ENCODE assay signal across 1 cellular context in the genomic region with DNA sequence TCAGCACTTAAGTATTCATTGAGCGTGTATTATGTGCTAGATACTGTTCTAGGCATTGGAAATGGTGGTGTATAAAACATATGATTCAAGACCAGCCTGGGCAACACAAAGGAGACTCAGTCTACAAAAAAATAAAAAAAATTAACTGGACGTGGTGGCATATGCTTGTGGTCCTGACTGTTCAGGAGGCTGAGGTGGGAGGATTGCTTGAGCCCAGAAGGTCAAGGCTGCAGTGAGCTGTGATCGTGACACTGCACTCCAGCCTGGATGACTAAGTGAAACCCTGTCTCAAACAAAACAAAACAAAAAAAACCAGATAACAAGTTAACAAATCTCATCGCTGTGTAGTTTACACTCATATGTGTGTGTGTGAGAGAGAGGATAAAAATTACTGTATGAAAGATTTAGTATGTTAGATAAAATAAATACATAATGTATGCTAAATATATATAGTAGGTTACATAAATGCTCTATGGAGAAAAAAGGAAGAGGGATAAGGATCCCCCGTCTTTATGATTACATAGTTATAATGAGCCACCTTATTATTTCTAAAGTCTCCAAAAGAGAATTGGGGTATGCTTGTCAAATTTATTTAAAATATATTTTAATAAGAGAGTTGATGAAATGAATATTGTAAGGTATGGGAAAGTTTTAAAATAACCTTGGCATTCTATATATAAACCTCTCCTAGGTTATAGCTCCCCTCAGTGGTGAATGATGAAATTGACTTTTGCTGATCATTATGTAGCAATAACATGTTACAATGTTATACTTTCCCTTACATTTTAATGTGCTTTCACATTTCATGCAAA.
A peak's percentile ranks its signal among the peaks of the same experiment; 100 is the strongest.
TF ChIP-seq lines count a peak whose summit lies in the region.

No MANE protein-coding gene starts in this region.

TF ChIP-seq in HepG2, 621 proteins besides CTCF, POLR2A, EP300 and RAD21 (continued from another document and continues in another):
- TF ChIP-seq MEIS1 (CRISPR knock-in tag; IDR thresholded peaks at IDR 0.05; ENCODE audit: borderline replicate concordance), result no peak
- no peak for TF ChIP-seq MLLT10 (CRISPR knock-in tag; IDR thresholded peaks at IDR 0.05)
- TF ChIP-seq FOXK2 (IDR thresholded peaks at IDR 0.05), result no peak
- TF ChIP-seq MIXL1 (CRISPR knock-in tag; IDR thresholded peaks at IDR 0.05), result no peak
- no peak for TF ChIP-seq ZNF839 (CRISPR knock-in tag; IDR thresholded peaks at IDR 0.05; ENCODE audit: borderline replicate concordance)
- peak; percentile 77; the same call in 1 of the 2 replicates for TF ChIP-seq ZBTB3 (CRISPR knock-in tag; IDR thresholded peaks at IDR 0.05; ENCODE audit: borderline replicate concordance, low read depth)
- TF ChIP-seq NFYB (CRISPR knock-in tag; IDR thresholded peaks at IDR 0.05), result peak; percentile 8; the same call in 1 of the 2 replicates
- TF ChIP-seq NCOA2 (CRISPR knock-in tag; IDR thresholded peaks at IDR 0.05), result peak; percentile 65; the same call in 1 of the 2 replicates
- TF ChIP-seq RXRB (CRISPR knock-in tag; IDR thresholded peaks at IDR 0.05; ENCODE audit: borderline replicate concordance), result peak; percentile 71
- no peak for TF ChIP-seq KLF6 (CRISPR knock-in tag; IDR thresholded peaks at IDR 0.05)
- no peak for TF ChIP-seq NPAS2 (CRISPR knock-in tag; IDR thresholded peaks at IDR 0.05; ENCODE audit: borderline replicate concordance)
- TF ChIP-seq, protein P1, sequence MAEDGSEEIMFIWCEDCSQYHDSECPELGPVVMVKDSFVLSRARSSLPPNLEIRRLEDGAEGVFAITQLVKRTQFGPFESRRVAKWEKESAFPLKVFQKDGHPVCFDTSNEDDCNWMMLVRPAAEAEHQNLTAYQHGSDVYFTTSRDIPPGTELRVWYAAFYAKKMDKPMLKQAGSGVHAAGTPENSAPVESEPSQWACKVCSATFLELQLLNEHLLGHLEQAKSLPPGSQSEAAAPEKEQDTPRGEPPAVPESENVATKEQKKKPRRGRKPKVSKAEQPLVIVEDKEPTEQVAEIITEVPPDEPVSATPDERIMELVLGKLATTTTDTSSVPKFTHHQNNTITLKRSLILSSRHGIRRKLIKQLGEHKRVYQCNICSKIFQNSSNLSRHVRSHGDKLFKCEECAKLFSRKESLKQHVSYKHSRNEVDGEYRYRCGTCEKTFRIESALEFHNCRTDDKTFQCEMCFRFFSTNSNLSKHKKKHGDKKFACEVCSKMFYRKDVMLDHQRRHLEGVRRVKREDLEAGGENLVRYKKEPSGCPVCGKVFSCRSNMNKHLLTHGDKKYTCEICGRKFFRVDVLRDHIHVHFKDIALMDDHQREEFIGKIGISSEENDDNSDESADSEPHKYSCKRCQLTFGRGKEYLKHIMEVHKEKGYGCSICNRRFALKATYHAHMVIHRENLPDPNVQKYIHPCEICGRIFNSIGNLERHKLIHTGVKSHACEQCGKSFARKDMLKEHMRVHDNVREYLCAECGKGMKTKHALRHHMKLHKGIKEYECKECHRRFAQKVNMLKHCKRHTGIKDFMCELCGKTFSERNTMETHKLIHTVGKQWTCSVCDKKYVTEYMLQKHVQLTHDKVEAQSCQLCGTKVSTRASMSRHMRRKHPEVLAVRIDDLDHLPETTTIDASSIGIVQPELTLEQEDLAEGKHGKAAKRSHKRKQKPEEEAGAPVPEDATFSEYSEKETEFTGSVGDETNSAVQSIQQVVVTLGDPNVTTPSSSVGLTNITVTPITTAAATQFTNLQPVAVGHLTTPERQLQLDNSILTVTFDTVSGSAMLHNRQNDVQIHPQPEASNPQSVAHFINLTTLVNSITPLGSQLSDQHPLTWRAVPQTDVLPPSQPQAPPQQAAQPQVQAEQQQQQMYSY (CRISPR knock-in tag; IDR thresholded peaks at IDR 0.05), result no peak
- TF ChIP-seq, protein P2, sequence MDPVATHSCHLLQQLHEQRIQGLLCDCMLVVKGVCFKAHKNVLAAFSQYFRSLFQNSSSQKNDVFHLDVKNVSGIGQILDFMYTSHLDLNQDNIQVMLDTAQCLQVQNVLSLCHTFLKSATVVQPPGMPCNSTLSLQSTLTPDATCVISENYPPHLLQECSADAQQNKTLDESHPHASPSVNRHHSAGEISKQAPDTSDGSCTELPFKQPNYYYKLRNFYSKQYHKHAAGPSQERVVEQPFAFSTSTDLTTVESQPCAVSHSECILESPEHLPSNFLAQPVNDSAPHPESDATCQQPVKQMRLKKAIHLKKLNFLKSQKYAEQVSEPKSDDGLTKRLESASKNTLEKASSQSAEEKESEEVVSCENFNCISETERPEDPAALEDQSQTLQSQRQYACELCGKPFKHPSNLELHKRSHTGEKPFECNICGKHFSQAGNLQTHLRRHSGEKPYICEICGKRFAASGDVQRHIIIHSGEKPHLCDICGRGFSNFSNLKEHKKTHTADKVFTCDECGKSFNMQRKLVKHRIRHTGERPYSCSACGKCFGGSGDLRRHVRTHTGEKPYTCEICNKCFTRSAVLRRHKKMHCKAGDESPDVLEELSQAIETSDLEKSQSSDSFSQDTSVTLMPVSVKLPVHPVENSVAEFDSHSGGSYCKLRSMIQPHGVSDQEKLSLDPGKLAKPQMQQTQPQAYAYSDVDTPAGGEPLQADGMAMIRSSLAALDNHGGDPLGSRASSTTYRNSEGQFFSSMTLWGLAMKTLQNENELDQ (CRISPR knock-in tag; IDR thresholded peaks at IDR 0.05; ENCODE audit: borderline replicate concordance), result no peak
- TF ChIP-seq ZKSCAN8 (CRISPR knock-in tag; IDR thresholded peaks at IDR 0.05; ENCODE audit: borderline replicate concordance), result peak; percentile 63
- no peak for TF ChIP-seq NRL (CRISPR knock-in tag; IDR thresholded peaks at IDR 0.05; ENCODE audit: borderline replicate concordance)
- TF ChIP-seq PAX8 (CRISPR knock-in tag; IDR thresholded peaks at IDR 0.05; ENCODE audit: borderline replicate concordance), result no peak
- TF ChIP-seq, protein P3, sequence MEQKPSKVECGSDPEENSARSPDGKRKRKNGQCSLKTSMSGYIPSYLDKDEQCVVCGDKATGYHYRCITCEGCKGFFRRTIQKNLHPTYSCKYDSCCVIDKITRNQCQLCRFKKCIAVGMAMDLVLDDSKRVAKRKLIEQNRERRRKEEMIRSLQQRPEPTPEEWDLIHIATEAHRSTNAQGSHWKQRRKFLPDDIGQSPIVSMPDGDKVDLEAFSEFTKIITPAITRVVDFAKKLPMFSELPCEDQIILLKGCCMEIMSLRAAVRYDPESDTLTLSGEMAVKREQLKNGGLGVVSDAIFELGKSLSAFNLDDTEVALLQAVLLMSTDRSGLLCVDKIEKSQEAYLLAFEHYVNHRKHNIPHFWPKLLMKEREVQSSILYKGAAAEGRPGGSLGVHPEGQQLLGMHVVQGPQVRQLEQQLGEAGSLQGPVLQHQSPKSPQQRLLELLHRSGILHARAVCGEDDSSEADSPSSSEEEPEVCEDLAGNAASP (CRISPR knock-in tag; IDR thresholded peaks at IDR 0.05; ENCODE audit: borderline replicate concordance), result peak; percentile 80; the same call in 1 of the 2 replicates
- no peak for TF ChIP-seq ZNF34 (CRISPR knock-in tag; IDR thresholded peaks at IDR 0.05; ENCODE audit: borderline replicate concordance)
- TF ChIP-seq CBFB (CRISPR knock-in tag; IDR thresholded peaks at IDR 0.05), result no peak
- TF ChIP-seq SIN3B (IDR thresholded peaks at IDR 0.05; ENCODE audit: low read length), result no peak
- TF ChIP-seq, protein P4, sequence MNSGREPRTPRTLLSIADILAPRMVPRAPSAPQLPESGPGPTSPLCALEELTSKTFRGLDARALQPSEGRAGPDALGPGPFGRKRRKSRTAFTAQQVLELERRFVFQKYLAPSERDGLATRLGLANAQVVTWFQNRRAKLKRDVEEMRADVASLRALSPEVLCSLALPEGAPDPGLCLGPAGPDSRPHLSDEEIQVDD (CRISPR knock-in tag; IDR thresholded peaks at IDR 0.05; ENCODE audit: borderline replicate concordance), result no peak
- TF ChIP-seq ZNF225 (CRISPR knock-in tag; IDR thresholded peaks at IDR 0.05), result no peak
- no peak for TF ChIP-seq ZSCAN21 (CRISPR knock-in tag; IDR thresholded peaks at IDR 0.05; ENCODE audit: borderline replicate concordance)
- TF ChIP-seq KDM1A (CRISPR knock-in tag; IDR thresholded peaks at IDR 0.05), result peak; percentile 94
- TF ChIP-seq CHD4 (IDR thresholded peaks at IDR 0.05; ENCODE audit: borderline replicate concordance, low read length), result peak; percentile 85; the same call in 1 of the 2 replicates
- peak; percentile 76 for TF ChIP-seq TBL1XR1 (IDR thresholded peaks at IDR 0.05; ENCODE audit: borderline replicate concordance, low read length, partially characterized antibody)
- peak; percentile 49 to 84 for TF ChIP-seq MAFK (conservative IDR thresholded peaks at IDR 0.05 in 1 of 2, IDR thresholded peaks at IDR 0.05 in 1 of 2; ENCODE audit: low read length in 2 of 2)
- no peak for TF ChIP-seq TBX3 (IDR thresholded peaks at IDR 0.05; ENCODE audit: borderline replicate concordance)
- TF ChIP-seq, protein P5, sequence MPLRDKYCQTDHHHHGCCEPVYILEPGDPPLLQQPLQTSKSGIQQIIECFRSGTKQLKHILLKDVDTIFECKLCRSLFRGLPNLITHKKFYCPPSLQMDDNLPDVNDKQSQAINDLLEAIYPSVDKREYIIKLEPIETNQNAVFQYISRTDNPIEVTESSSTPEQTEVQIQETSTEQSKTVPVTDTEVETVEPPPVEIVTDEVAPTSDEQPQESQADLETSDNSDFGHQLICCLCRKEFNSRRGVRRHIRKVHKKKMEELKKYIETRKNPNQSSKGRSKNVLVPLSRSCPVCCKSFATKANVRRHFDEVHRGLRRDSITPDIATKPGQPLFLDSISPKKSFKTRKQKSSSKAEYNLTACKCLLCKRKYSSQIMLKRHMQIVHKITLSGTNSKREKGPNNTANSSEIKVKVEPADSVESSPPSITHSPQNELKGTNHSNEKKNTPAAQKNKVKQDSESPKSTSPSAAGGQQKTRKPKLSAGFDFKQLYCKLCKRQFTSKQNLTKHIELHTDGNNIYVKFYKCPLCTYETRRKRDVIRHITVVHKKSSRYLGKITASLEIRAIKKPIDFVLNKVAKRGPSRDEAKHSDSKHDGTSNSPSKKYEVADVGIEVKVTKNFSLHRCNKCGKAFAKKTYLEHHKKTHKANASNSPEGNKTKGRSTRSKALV (CRISPR knock-in tag; IDR thresholded peaks at IDR 0.05), result 0 out of 2 replicates have a peak, but pooled peaks have one; percentile 15
- no peak for TF ChIP-seq ZNF720 (CRISPR knock-in tag; IDR thresholded peaks at IDR 0.05)
- TF ChIP-seq, protein P6, sequence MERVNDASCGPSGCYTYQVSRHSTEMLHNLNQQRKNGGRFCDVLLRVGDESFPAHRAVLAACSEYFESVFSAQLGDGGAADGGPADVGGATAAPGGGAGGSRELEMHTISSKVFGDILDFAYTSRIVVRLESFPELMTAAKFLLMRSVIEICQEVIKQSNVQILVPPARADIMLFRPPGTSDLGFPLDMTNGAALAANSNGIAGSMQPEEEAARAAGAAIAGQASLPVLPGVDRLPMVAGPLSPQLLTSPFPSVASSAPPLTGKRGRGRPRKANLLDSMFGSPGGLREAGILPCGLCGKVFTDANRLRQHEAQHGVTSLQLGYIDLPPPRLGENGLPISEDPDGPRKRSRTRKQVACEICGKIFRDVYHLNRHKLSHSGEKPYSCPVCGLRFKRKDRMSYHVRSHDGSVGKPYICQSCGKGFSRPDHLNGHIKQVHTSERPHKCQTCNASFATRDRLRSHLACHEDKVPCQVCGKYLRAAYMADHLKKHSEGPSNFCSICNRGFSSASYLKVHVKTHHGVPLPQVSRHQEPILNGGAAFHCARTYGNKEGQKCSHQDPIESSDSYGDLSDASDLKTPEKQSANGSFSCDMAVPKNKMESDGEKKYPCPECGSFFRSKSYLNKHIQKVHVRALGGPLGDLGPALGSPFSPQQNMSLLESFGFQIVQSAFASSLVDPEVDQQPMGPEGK (CRISPR knock-in tag; IDR thresholded peaks at IDR 0.05), result 0 out of 2 replicates have a peak, but pooled peaks have one; percentile 28
- TF ChIP-seq, protein P7, sequence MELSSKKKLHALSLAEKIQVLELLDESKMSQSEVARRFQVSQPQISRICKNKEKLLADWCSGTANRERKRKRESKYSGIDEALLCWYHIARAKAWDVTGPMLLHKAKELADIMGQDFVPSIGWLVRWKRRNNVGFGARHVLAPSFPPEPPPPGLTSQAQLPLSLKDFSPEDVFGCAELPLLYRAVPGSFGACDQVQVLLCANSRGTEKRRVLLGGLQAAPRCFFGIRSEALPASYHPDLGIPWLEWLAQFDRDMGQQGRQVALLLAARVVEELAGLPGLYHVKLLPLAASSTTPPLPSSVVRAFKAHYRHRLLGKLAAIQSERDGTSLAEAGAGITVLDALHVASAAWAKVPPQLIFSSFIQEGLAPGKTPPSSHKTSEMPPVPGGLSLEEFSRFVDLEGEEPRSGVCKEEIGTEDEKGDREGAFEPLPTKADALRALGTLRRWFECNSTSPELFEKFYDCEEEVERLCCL (CRISPR knock-in tag; IDR thresholded peaks at IDR 0.05; ENCODE audit: borderline replicate concordance), result no peak
- TF ChIP-seq, protein P8, sequence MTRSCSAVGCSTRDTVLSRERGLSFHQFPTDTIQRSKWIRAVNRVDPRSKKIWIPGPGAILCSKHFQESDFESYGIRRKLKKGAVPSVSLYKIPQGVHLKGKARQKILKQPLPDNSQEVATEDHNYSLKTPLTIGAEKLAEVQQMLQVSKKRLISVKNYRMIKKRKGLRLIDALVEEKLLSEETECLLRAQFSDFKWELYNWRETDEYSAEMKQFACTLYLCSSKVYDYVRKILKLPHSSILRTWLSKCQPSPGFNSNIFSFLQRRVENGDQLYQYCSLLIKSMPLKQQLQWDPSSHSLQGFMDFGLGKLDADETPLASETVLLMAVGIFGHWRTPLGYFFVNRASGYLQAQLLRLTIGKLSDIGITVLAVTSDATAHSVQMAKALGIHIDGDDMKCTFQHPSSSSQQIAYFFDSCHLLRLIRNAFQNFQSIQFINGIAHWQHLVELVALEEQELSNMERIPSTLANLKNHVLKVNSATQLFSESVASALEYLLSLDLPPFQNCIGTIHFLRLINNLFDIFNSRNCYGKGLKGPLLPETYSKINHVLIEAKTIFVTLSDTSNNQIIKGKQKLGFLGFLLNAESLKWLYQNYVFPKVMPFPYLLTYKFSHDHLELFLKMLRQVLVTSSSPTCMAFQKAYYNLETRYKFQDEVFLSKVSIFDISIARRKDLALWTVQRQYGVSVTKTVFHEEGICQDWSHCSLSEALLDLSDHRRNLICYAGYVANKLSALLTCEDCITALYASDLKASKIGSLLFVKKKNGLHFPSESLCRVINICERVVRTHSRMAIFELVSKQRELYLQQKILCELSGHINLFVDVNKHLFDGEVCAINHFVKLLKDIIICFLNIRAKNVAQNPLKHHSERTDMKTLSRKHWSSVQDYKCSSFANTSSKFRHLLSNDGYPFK (CRISPR knock-in tag; IDR thresholded peaks at IDR 0.05; ENCODE audit: borderline replicate concordance), result no peak
- peak; percentile 24; the same call in 1 of the 2 replicates for TF ChIP-seq BRCA1 (CRISPR knock-in tag; IDR thresholded peaks at IDR 0.05)
- TF ChIP-seq ZFP36L1 (CRISPR knock-in tag; IDR thresholded peaks at IDR 0.05), result no peak; the same call in 1 of the 2 replicates
- TF ChIP-seq CENPX (CRISPR knock-in tag; IDR thresholded peaks at IDR 0.05), result no peak
- TF ChIP-seq ZBTB7B (CRISPR knock-in tag; IDR thresholded peaks at IDR 0.05), result peak; percentile 65; the same call in 1 of the 2 replicates
- no peak for TF ChIP-seq NBN (conservative IDR thresholded peaks at IDR 0.05)
- no peak for TF ChIP-seq ZFP41 (CRISPR knock-in tag; IDR thresholded peaks at IDR 0.05; ENCODE audit: borderline replicate concordance)
- peak; percentile 38 for TF ChIP-seq CREM (IDR thresholded peaks at IDR 0.05)
- TF ChIP-seq CREM (CRISPR knock-in tag; IDR thresholded peaks at IDR 0.05), result no peak
- TF ChIP-seq SETDB1 (CRISPR knock-in tag; IDR thresholded peaks at IDR 0.05; ENCODE audit: borderline replicate concordance), result no peak
- TF ChIP-seq KDM6A (CRISPR knock-in tag; IDR thresholded peaks at IDR 0.05; ENCODE audit: low read depth), result no peak
- no peak for TF ChIP-seq NFKB2 (CRISPR knock-in tag; IDR thresholded peaks at IDR 0.05; ENCODE audit: borderline replicate concordance)
- TF ChIP-seq, protein P9, sequence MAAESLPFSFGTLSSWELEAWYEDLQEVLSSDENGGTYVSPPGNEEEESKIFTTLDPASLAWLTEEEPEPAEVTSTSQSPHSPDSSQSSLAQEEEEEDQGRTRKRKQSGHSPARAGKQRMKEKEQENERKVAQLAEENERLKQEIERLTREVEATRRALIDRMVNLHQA (CRISPR knock-in tag; IDR thresholded peaks at IDR 0.05), result no peak
- peak; percentile 65; the same call in 1 of the 2 replicates for TF ChIP-seq ZNF556 (CRISPR knock-in tag; IDR thresholded peaks at IDR 0.05; ENCODE audit: borderline replicate concordance)
